In genomic region chr20:56689318-56689717, GRCh38 we compare ENCODE assay signal across 17 cellular contexts.
DNase-seq lines count a peak whose midpoint lies in the region.
"Had no signal": no experiment of that assay in that cellular context is flagged by ENCODE, and none has a peak within 500 bp of the region (broad histone marks: within the 10 kb centered on the region; RNA-seq: fewer than 3 reads in every experiment).

No MANE protein-coding gene starts in this region.

- H3K27me3 ChIP-seq in SJCRH30: peaks cover 45% of the 10 kb centered on the region
- H3K27me3 ChIP-seq: tibial nerve had no signal

- DNase-seq in 8988T (peak; percentile 38), HCEC 1CT (peak; percentile 34), astrocyte of the hippocampus (ENCODE audit: low read depth, low spot score) (peak; percentile 65), iris pigment epithelial cell (ENCODE audit: low read depth) (peak; percentile 8), pons (ENCODE audit: low spot score) (no peak), NCI-H2107 treated with DMSO at 0.1 percent for 48 hours (lab: John Stamatoyannopoulos, UW; ENCODE audit: unreplicated experiment) (no peak), NCI-H526 (lab: John Stamatoyannopoulos, UW) (no peak), SJCRH30 (no peak)
- DNase-seq: activated T-cell treated with anti-CD3 and anti-CD28 coated beads for 4 hours; anterior cingulate cortex; effector CD4-positive, alpha-beta T cell; NCI-H1436; nucleus accumbens had no signal

- no peak overlapping the region for H3K27ac ChIP-seq in SJCRH30
- H3K27ac ChIP-seq: SJSA1, tibial nerve had no signal

- H3K9me3 ChIP-seq in SJCRH30 (replicated peaks): 0 out of 2 replicates have a peak, but pooled peaks cover 4% of the 10 kb centered on the region
- H3K9me3 ChIP-seq: HAP-1, SJSA1, tibial nerve had no signal

- no peaks in the 10 kb centered on the region for H3K4me1 ChIP-seq in SJCRH30
- H3K4me1 ChIP-seq: HAP-1, SJSA1, tibial nerve had no signal

- no peak overlapping the region for H3K4me3 ChIP-seq in SJCRH30
- H3K4me3 ChIP-seq: GM12878, HAP-1, SJSA1, tibial nerve had no signal

- H3K36me3 ChIP-seq in SJCRH30: no peaks in the 10 kb centered on the region
- H3K36me3 ChIP-seq: HAP-1, SJSA1, tibial nerve had no signal

Comparison
In these comparisons a context has a peak if more than half of its experiments do, and no peak if none do; other contexts are left out.
1. DNase-seq: peak in 8988T (single experiment), HCEC 1CT (single experiment), astrocyte of the hippocampus (single experiment) and iris pigment epithelial cell (single experiment); none in pons (single experiment), NCI-H2107 treated with DMSO at 0.1 percent for 48 hours (single experiment), NCI-H526 (0 of 2) and SJCRH30 (0 of 2).